Comparison of ENCODE assay signal across 8 cellular contexts in genomic region chr12:69154585-69155363, GRCh38.
A peak's percentile ranks its signal among the peaks of the same experiment; 100 is the strongest.
DNase-seq lines count a peak whose midpoint lies in the region; ATAC-seq and TF ChIP-seq lines count a peak whose summit lies in the region.

No MANE protein-coding gene starts in this region.

- intact Hi-C loops in activated T-helper 2 cell treated with anti-CD3 and anti-CD28 coated beads, Interferon-gamma antibody, Interleukin-2, Interleukin-4, amounts not matched to agents 10 μg/mL and 5 μg/mL and 100 μg/mL, durations not matched to agents 14 hours and 24 hours and 36 hours (cut with micrococcal nuclease) = loop anchor here (1.0 to 10.0 kb wide), 7 partner anchors 100 to 583 kb away; partner anchors contain the start of genes CCT2, FRS2 and RAB3IP

- H3K4me3 Mint-ChIP-seq in activated T-helper 2 cell treated with anti-CD3 and anti-CD28 coated beads, Interferon-gamma antibody, Interleukin-2, Interleukin-4, amounts not matched to agents 10 μg/mL and 5 μg/mL and 100 μg/mL, durations not matched to agents 14 hours and 24 hours and 36 hours (ENCODE audit: low read depth) = no peak overlapping the region
- H3K4me3 Mint-ChIP-seq in type B pancreatic cell = no peak overlapping the region

- no peaks in the 10 kb centered on the region for H3K9me3 ChIP-seq in AG04450 (ENCODE audit: control insufficient read depth, insufficient read depth, low read length)
- H3K9me3 ChIP-seq in parathyroid adenoma (ENCODE audit: control insufficient read depth, low read length) = no peaks in the 10 kb centered on the region

- no peaks in the 10 kb centered on the region for H3K27me3 Mint-ChIP-seq in activated T-helper 2 cell treated with anti-CD3 and anti-CD28 coated beads, Interferon-gamma antibody, Interleukin-2, Interleukin-4, amounts not matched to agents 10 μg/mL and 5 μg/mL and 100 μg/mL, durations not matched to agents 14 hours and 24 hours and 36 hours (ENCODE audit: low read depth)
- peaks cover 6% of the 10 kb centered on the region for H3K27me3 Mint-ChIP-seq in type B pancreatic cell

- no peaks in the 10 kb centered on the region for H3K27me3 ChIP-seq in AG04450 (ENCODE audit: control insufficient read depth, insufficient read depth, low read length)
- H3K27me3 ChIP-seq in parathyroid adenoma (ENCODE audit: control insufficient read depth, insufficient read depth, low read length) = no peaks in the 10 kb centered on the region

- H3K36me3 Mint-ChIP-seq in activated T-helper 2 cell treated with anti-CD3 and anti-CD28 coated beads, Interferon-gamma antibody, Interleukin-2, Interleukin-4, amounts not matched to agents 10 μg/mL and 5 μg/mL and 100 μg/mL, durations not matched to agents 14 hours and 24 hours and 36 hours (ENCODE audit: low read depth) = no peaks in the 10 kb centered on the region
- H3K36me3 Mint-ChIP-seq in type B pancreatic cell = no peaks in the 10 kb centered on the region

- H3K4me3 ChIP-seq in AG04450 (ENCODE audit: low read depth, low read length) (no peak overlapping the region), LNCaP clone FGC (ENCODE audit: low read depth, low read length) (no peak overlapping the region), foreskin fibroblast (ENCODE audit: low read depth in 1 of 2, low read length in 2 of 2) (no peak overlapping the region), parathyroid adenoma (ENCODE audit: low read depth, low read length) (peak overlapping the region; percentile 3)

- no peak overlapping the region for H3K4me2 ChIP-seq in parathyroid adenoma (ENCODE audit: low read length)

- POLR2A ChIA-PET in AG04450 (lab: Yijun Ruan, JAX) = no interaction called here

- CTCF ChIA-PET in AG04450 (lab: Charles Lee) = interaction anchor here (0.5 to 5.0 kb wide), 36 partner anchors 9 to 1116 kb away, joined by 3 to 33 read pairs (median 4); no protein-coding TSS in a partner anchor

- H3K9me3 Mint-ChIP-seq in activated T-helper 2 cell treated with anti-CD3 and anti-CD28 coated beads, Interferon-gamma antibody, Interleukin-2, Interleukin-4, amounts not matched to agents 10 μg/mL and 5 μg/mL and 100 μg/mL, durations not matched to agents 14 hours and 24 hours and 36 hours = no peaks in the 10 kb centered on the region
- H3K9me3 Mint-ChIP-seq in type B pancreatic cell = no peaks in the 10 kb centered on the region

- peaks cover 31% of the 10 kb centered on the region for H3K4me1 Mint-ChIP-seq in activated T-helper 2 cell treated with anti-CD3 and anti-CD28 coated beads, Interferon-gamma antibody, Interleukin-2, Interleukin-4, amounts not matched to agents 10 μg/mL and 5 μg/mL and 100 μg/mL, durations not matched to agents 14 hours and 24 hours and 36 hours (ENCODE audit: low read depth)
- H3K4me1 Mint-ChIP-seq in type B pancreatic cell (ENCODE audit: unreplicated experiment) = peaks cover 11% of the 10 kb centered on the region

- H3K9ac ChIP-seq in parathyroid adenoma = no peak overlapping the region

- peak overlapping the region; percentile 58 for H3K27ac Mint-ChIP-seq in activated T-helper 2 cell treated with anti-CD3 and anti-CD28 coated beads, Interferon-gamma antibody, Interleukin-2, Interleukin-4, amounts not matched to agents 10 μg/mL and 5 μg/mL and 100 μg/mL, durations not matched to agents 14 hours and 24 hours and 36 hours
- H3K27ac Mint-ChIP-seq in type B pancreatic cell = peak overlapping the region; percentile 63

- H3K4me1 ChIP-seq in parathyroid adenoma = no peaks in the 10 kb centered on the region

- no peaks in the 10 kb centered on the region for H3K79me2 ChIP-seq in parathyroid adenoma

- DNase-seq in AG04450 (ENCODE audit: low read depth, low spot score) (peak; percentile 11), LNCaP clone FGC (ENCODE audit: low read depth) (peak; percentile 18), SHP77 (lab: John Stamatoyannopoulos, UW) (peak; percentile 33 to 48), foreskin fibroblast (peak; percentile 32 to 81), type B pancreatic cell (ENCODE audit: extremely low spot score, unreplicated experiment) (no peak)
- DNase-seq in activated T-helper 2 cell treated with anti-CD3 and anti-CD28 coated beads, Interferon-gamma antibody, Interleukin-2, Interleukin-4, amounts not matched to agents 10 μg/mL and 5 μg/mL and 100 μg/mL, durations not matched to agents 14 hours and 24 hours and 36 hours (ENCODE audit: low spot score) = peak; percentile 63

- TF ChIP-seq CTCF in AG04450 (IDR thresholded peaks at IDR 0.05; ENCODE audit: low read depth, low read length) = peak; percentile 97
- TF ChIP-seq CTCF in LNCaP clone FGC (IDR thresholded peaks at IDR 0.05; ENCODE audit: control insufficient read depth, extremely low read depth, insufficient read depth) = peak; percentile 96
- peak; percentile 92 for TF ChIP-seq CTCF in foreskin fibroblast (IDR thresholded peaks at IDR 0.05; ENCODE audit: low read depth, low read length)
- peak; percentile 96 for TF ChIP-seq CTCF in parathyroid adenoma (IDR thresholded peaks at IDR 0.05)
- peak; percentile 98 for TF ChIP-seq CTCF in type B pancreatic cell (conservative IDR thresholded peaks at IDR 0.05)

- peak overlapping the region; percentile 56 for H2AFZ ChIP-seq in parathyroid adenoma

- H3K36me3 ChIP-seq in parathyroid adenoma (ENCODE audit: control insufficient read depth, insufficient read depth, low read length) = no peaks in the 10 kb centered on the region

- H3K27ac ChIP-seq in AG04450 (ENCODE audit: low read depth, low read length) = no peak overlapping the region
- no peak overlapping the region for H3K27ac ChIP-seq in parathyroid adenoma

- ATAC-seq in GM18909 (IDR thresholded peaks at IDR 0.05; ENCODE audit: poor library complexity, unreplicated experiment) = peak; percentile 59
